Comparison of ENCODE assay signal across 1 cellular context in genomic region chr10:70963271-70963670, GRCh38.
TF ChIP-seq lines count a peak whose summit lies in the region.

No MANE protein-coding gene starts in this region.

TF ChIP-seq in H1, 55 proteins besides CTCF, POLR2A, EP300 and RAD21 (continued from another document):
- TF ChIP-seq, protein P1, sequence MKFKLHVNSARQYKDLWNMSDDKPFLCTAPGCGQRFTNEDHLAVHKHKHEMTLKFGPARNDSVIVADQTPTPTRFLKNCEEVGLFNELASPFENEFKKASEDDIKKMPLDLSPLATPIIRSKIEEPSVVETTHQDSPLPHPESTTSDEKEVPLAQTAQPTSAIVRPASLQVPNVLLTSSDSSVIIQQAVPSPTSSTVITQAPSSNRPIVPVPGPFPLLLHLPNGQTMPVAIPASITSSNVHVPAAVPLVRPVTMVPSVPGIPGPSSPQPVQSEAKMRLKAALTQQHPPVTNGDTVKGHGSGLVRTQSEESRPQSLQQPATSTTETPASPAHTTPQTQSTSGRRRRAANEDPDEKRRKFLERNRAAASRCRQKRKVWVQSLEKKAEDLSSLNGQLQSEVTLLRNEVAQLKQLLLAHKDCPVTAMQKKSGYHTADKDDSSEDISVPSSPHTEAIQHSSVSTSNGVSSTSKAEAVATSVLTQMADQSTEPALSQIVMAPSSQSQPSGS (IDR thresholded peaks at IDR 0.05; ENCODE audit: low read length), result no peak
